ENCODE assay signal across 1 cellular context in the genomic region with DNA sequence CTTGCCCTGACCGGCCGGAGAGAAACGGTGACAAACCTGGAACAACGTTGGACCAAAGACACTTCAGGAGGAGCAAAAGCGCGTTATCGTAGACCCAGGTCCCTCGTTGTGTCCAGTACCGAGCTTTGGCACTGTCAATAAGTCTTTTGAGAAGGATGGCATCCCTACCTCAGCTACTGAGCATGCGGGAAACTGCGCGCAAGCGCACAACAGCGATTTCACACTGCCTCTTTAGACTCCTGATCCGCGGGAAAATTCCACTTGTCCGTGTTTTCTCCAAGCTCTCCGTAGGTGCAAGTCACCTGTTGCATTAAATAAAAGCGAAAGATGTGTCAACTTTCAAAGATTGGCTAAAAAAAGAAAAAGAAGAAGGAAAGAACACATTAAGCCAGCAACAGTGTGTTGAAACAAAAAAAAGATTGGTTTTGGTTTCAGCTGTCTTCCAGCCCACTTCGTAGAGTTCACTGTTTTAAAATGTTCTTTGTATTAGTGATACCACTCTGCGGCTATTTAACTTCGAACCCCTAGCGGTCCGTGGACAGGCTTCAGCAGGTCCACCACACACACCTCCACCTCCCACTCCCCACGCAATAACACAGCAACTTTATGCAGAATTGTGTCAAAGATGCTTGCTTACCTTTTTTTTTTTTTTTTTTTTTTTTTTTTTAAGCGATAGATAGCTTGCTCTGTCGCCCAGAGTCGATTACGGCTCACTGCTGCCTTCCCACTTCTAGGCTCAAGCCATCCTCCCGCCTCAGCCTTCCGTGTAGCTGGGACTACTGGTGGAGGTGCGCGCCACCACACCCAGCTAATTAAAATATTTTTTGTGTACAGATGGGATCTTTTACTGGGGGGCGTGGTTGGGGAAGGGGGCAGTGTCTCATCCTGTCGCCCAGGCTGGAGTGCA.
TF ChIP-seq lines count a peak whose summit lies in the region.

A gene with protein sequence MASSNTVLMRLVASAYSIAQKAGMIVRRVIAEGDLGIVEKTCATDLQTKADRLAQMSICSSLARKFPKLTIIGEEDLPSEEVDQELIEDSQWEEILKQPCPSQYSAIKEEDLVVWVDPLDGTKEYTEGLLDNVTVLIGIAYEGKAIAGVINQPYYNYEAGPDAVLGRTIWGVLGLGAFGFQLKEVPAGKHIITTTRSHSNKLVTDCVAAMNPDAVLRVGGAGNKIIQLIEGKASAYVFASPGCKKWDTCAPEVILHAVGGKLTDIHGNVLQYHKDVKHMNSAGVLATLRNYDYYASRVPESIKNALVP (minus strand): TSS at position 139 of the 907 bp plus-strand sequence. CDS start 9,942 bp downstream, outside the sequence.

TF ChIP-seq in HepG2, 621 proteins besides CTCF, POLR2A, EP300 and RAD21 (continued from another document and continues in another):
- TF ChIP-seq, protein P1, sequence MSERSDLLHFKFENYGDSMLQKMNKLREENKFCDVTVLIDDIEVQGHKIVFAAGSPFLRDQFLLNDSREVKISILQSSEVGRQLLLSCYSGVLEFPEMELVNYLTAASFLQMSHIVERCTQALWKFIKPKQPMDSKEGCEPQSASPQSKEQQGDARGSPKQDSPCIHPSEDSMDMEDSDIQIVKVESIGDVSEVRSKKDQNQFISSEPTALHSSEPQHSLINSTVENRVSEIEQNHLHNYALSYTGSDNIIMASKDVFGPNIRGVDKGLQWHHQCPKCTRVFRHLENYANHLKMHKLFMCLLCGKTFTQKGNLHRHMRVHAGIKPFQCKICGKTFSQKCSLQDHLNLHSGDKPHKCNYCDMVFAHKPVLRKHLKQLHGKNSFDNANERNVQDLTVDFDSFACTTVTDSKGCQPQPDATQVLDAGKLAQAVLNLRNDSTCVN (CRISPR knock-in tag; IDR thresholded peaks at IDR 0.05; ENCODE audit: borderline replicate concordance): no peak
- TF ChIP-seq FOXA3 (CRISPR knock-in tag; IDR thresholded peaks at IDR 0.05) (peak; percentile 82), FOXM1 (CRISPR knock-in tag; IDR thresholded peaks at IDR 0.05) (no peak), ATM (IDR thresholded peaks at IDR 0.05; ENCODE audit: borderline replicate concordance) (no peak), HES4 (CRISPR knock-in tag; IDR thresholded peaks at IDR 0.05; ENCODE audit: borderline replicate concordance) (no peak), ZNF160 (CRISPR knock-in tag; IDR thresholded peaks at IDR 0.05) (no peak), ZNF510 (CRISPR knock-in tag; IDR thresholded peaks at IDR 0.05; ENCODE audit: low read depth) (0 out of 2 replicates have a peak, but pooled peaks have one; percentile 65), ZNF446 (CRISPR knock-in tag; IDR thresholded peaks at IDR 0.05) (no peak), ZNF572 (CRISPR knock-in tag; IDR thresholded peaks at IDR 0.05) (no peak), RARG (CRISPR knock-in tag; IDR thresholded peaks at IDR 0.05; ENCODE audit: low read depth) (no peak), ZNF703 (CRISPR knock-in tag; IDR thresholded peaks at IDR 0.05; ENCODE audit: borderline replicate concordance) (no peak), NCOA5 (CRISPR knock-in tag; IDR thresholded peaks at IDR 0.05) (0 out of 2 replicates have a peak, but pooled peaks have one; percentile 33), ZSCAN25 (CRISPR knock-in tag; IDR thresholded peaks at IDR 0.05) (no peak; the same call in 1 of the 2 replicates), MAFK (conservative IDR thresholded peaks at IDR 0.05 in 1 of 2, IDR thresholded peaks at IDR 0.05 in 1 of 2; ENCODE audit: low read length in 2 of 2) (no peak), MIER2 (CRISPR knock-in tag; IDR thresholded peaks at IDR 0.05) (no peak), MAFG (CRISPR knock-in tag; IDR thresholded peaks at IDR 0.05) (no peak), POGZ (CRISPR knock-in tag; IDR thresholded peaks at IDR 0.05) (peak; percentile 73; the same call in 1 of the 2 replicates), PAF1 (CRISPR knock-in tag; IDR thresholded peaks at IDR 0.05) (no peak), NCOA2 (CRISPR knock-in tag; IDR thresholded peaks at IDR 0.05) (0 out of 2 replicates have a peak, but pooled peaks have one; percentile 46), TBX2 (CRISPR knock-in tag; IDR thresholded peaks at IDR 0.05; ENCODE audit: borderline replicate concordance) (peak; percentile 68; the same call in 1 of the 2 replicates), HOXA5 (CRISPR knock-in tag; IDR thresholded peaks at IDR 0.05) (peak; percentile 78), CBX1 (IDR thresholded peaks at IDR 0.05; ENCODE audit: low read depth) (no peak), SMARCE1 (IDR thresholded peaks at IDR 0.05; ENCODE audit: borderline replicate concordance) (no peak), DMAP1 (CRISPR knock-in tag; IDR thresholded peaks at IDR 0.05) (peak; percentile 54; the same call in 1 of the 2 replicates), ZNF879 (CRISPR knock-in tag; IDR thresholded peaks at IDR 0.05) (no peak), NFYC (CRISPR knock-in tag; IDR thresholded peaks at IDR 0.05) (no peak), SOX5 (CRISPR knock-in tag; IDR thresholded peaks at IDR 0.05; ENCODE audit: borderline replicate concordance) (0 out of 2 replicates have a peak, but pooled peaks have one; percentile 13), ZNF292 (CRISPR knock-in tag; IDR thresholded peaks at IDR 0.05; ENCODE audit: borderline replicate concordance, low read depth) (no peak; the same call in 1 of the 2 replicates), TBL1XR1 (IDR thresholded peaks at IDR 0.05; ENCODE audit: borderline replicate concordance, low read length, partially characterized antibody) (peak; percentile 66), ZNF839 (CRISPR knock-in tag; IDR thresholded peaks at IDR 0.05; ENCODE audit: borderline replicate concordance) (no peak), ZNF775 (CRISPR knock-in tag; IDR thresholded peaks at IDR 0.05; ENCODE audit: borderline replicate concordance) (no peak), PRPF4 (IDR thresholded peaks at IDR 0.05; ENCODE audit: low read depth, low read length, poor library complexity, severe bottlenecking) (no peak), RBM39 (IDR thresholded peaks at IDR 0.05; ENCODE audit: low read depth, low read length, poor library complexity, severe bottlenecking) (no peak)
- TF ChIP-seq, protein P2, sequence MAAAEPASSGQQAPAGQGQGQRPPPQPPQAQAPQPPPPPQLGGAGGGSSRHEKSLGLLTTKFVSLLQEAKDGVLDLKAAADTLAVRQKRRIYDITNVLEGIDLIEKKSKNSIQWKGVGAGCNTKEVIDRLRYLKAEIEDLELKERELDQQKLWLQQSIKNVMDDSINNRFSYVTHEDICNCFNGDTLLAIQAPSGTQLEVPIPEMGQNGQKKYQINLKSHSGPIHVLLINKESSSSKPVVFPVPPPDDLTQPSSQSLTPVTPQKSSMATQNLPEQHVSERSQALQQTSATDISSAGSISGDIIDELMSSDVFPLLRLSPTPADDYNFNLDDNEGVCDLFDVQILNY (CRISPR knock-in tag; conservative IDR thresholded peaks at IDR 0.05): no peak
- TF ChIP-seq, protein P3, sequence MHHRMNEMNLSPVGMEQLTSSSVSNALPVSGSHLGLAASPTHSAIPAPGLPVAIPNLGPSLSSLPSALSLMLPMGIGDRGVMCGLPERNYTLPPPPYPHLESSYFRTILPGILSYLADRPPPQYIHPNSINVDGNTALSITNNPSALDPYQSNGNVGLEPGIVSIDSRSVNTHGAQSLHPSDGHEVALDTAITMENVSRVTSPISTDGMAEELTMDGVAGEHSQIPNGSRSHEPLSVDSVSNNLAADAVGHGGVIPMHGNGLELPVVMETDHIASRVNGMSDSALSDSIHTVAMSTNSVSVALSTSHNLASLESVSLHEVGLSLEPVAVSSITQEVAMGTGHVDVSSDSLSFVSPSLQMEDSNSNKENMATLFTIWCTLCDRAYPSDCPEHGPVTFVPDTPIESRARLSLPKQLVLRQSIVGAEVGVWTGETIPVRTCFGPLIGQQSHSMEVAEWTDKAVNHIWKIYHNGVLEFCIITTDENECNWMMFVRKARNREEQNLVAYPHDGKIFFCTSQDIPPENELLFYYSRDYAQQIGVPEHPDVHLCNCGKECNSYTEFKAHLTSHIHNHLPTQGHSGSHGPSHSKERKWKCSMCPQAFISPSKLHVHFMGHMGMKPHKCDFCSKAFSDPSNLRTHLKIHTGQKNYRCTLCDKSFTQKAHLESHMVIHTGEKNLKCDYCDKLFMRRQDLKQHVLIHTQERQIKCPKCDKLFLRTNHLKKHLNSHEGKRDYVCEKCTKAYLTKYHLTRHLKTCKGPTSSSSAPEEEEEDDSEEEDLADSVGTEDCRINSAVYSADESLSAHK (CRISPR knock-in tag; IDR thresholded peaks at IDR 0.05; ENCODE audit: borderline replicate concordance): no peak
- TF ChIP-seq, protein P4, sequence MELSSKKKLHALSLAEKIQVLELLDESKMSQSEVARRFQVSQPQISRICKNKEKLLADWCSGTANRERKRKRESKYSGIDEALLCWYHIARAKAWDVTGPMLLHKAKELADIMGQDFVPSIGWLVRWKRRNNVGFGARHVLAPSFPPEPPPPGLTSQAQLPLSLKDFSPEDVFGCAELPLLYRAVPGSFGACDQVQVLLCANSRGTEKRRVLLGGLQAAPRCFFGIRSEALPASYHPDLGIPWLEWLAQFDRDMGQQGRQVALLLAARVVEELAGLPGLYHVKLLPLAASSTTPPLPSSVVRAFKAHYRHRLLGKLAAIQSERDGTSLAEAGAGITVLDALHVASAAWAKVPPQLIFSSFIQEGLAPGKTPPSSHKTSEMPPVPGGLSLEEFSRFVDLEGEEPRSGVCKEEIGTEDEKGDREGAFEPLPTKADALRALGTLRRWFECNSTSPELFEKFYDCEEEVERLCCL (CRISPR knock-in tag; IDR thresholded peaks at IDR 0.05; ENCODE audit: borderline replicate concordance): no peak
- TF ChIP-seq, protein P5, sequence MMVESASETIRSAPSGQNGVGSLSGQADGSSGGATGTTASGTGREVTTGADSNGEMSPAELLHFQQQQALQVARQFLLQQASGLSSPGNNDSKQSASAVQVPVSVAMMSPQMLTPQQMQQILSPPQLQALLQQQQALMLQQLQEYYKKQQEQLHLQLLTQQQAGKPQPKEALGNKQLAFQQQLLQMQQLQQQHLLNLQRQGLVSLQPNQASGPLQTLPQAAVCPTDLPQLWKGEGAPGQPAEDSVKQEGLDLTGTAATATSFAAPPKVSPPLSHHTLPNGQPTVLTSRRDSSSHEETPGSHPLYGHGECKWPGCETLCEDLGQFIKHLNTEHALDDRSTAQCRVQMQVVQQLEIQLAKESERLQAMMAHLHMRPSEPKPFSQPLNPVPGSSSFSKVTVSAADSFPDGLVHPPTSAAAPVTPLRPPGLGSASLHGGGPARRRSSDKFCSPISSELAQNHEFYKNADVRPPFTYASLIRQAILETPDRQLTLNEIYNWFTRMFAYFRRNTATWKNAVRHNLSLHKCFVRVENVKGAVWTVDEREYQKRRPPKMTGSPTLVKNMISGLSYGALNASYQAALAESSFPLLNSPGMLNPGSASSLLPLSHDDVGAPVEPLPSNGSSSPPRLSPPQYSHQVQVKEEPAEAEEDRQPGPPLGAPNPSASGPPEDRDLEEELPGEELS (CRISPR knock-in tag; IDR thresholded peaks at IDR 0.05): peak; percentile 53
- TF ChIP-seq, protein P6, sequence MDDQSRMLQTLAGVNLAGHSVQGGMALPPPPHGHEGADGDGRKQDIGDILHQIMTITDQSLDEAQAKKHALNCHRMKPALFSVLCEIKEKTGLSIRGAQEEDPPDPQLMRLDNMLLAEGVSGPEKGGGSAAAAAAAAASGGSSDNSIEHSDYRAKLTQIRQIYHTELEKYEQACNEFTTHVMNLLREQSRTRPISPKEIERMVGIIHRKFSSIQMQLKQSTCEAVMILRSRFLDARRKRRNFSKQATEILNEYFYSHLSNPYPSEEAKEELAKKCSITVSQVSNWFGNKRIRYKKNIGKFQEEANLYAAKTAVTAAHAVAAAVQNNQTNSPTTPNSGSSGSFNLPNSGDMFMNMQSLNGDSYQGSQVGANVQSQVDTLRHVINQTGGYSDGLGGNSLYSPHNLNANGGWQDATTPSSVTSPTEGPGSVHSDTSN (CRISPR knock-in tag; IDR thresholded peaks at IDR 0.05; ENCODE audit: borderline replicate concordance): no peak
- TF ChIP-seq, protein P7, sequence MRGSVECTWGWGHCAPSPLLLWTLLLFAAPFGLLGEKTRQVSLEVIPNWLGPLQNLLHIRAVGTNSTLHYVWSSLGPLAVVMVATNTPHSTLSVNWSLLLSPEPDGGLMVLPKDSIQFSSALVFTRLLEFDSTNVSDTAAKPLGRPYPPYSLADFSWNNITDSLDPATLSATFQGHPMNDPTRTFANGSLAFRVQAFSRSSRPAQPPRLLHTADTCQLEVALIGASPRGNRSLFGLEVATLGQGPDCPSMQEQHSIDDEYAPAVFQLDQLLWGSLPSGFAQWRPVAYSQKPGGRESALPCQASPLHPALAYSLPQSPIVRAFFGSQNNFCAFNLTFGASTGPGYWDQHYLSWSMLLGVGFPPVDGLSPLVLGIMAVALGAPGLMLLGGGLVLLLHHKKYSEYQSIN (CRISPR knock-in tag; IDR thresholded peaks at IDR 0.05; ENCODE audit: borderline replicate concordance): no peak
- TF ChIP-seq, protein P8, sequence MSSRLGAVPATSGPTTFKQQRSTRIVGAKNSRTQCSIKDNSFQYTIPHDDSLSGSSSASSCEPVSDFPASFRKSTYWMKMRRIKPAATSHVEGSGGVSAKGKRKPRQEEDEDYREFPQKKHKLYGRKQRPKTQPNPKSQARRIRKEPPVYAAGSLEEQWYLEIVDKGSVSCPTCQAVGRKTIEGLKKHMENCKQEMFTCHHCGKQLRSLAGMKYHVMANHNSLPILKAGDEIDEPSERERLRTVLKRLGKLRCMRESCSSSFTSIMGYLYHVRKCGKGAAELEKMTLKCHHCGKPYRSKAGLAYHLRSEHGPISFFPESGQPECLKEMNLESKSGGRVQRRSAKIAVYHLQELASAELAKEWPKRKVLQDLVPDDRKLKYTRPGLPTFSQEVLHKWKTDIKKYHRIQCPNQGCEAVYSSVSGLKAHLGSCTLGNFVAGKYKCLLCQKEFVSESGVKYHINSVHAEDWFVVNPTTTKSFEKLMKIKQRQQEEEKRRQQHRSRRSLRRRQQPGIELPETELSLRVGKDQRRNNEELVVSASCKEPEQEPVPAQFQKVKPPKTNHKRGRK (CRISPR knock-in tag; IDR thresholded peaks at IDR 0.05): 0 out of 2 replicates have a peak, but pooled peaks have one; percentile 38
- TF ChIP-seq, protein P9, sequence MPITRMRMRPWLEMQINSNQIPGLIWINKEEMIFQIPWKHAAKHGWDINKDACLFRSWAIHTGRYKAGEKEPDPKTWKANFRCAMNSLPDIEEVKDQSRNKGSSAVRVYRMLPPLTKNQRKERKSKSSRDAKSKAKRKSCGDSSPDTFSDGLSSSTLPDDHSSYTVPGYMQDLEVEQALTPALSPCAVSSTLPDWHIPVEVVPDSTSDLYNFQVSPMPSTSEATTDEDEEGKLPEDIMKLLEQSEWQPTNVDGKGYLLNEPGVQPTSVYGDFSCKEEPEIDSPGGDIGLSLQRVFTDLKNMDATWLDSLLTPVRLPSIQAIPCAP (CRISPR knock-in tag; IDR thresholded peaks at IDR 0.05; ENCODE audit: low read depth): no peak
- TF ChIP-seq, protein P10, sequence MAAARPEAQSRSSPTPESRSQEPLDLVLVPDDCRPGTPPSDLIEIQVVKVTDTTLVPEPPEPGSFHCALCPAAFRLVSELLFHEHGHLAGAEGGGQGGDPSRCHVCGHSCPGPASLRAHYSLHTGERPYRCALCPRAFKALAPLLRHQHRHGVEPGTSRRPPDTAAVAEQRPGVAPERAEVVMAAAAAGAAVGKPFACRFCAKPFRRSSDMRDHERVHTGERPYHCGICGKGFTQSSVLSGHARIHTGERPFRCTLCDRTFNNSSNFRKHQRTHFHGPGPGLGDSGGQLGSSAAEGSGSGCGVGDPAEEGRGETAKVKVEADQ (CRISPR knock-in tag; IDR thresholded peaks at IDR 0.05; ENCODE audit: borderline replicate concordance): no peak
